In the genomic region with DNA sequence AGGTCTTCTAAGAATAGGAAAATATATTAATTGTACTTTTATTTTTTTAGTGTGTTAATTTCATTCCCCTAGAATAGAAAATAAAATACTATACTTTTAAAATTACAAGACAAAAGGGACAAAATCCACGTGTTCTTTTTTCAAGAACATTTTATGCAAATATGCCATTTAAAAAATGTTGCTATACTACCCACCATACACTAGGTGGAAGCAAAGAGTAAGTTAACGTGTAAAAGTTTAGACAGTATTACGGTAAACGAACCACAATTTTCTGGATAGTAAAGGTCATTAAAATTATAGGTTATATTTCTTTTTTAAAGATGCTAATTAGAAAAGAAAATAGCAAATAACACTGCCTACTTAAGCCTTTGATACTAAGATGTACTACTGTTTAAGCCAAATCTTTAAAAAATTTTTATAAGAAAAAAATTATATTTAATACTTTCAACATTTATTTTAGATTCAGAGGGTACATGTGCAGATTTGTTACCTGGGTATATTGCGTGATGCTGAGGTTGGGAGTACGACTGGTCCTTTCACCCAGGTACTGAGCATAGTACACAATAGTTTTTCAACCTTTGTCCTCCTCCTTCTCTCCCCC, we compare ENCODE assay signal across 8 cellular contexts.
DNase-seq lines count a peak whose midpoint lies in the region; ATAC-seq and TF ChIP-seq lines count a peak whose summit lies in the region.

No MANE protein-coding gene starts in this region.

- no peak overlapping the region for H3K4me3 Mint-ChIP-seq in nephron

- H3K27ac Mint-ChIP-seq in nephron = no peak overlapping the region

- DNase-seq in BE2C (no peak), NCI-H526 treated with DMSO at 0.1 percent for 48 hours (lab: John Stamatoyannopoulos, UW) (peak; percentile 15), dermis blood vessel endothelial cell (peak; percentile 57), lower leg skin (ENCODE audit: low spot score in 2 of 2) (no peak), UCSD-AML1 (lab: John Stamatoyannopoulos, UW; ENCODE audit: unreplicated experiment) (no peak)

- H3K4me1 Mint-ChIP-seq in nephron = peaks cover 9% of the 10 kb centered on the region

- TF ChIP-seq CTCF in BE2C (IDR thresholded peaks at IDR 0.05; ENCODE audit: low read depth, low read length) = peak; percentile 46
- TF ChIP-seq CTCF in nephron (IDR thresholded peaks at IDR 0.05; ENCODE audit: unreplicated experiment in 3 of 3) = peak; percentile 54 to 72 (median 68)
- no peak for TF ChIP-seq CTCF in lower leg skin (IDR thresholded peaks at IDR 0.05)

- H3K36me3 ChIP-seq in BE2C = no peaks in the 10 kb centered on the region

- H3K9me3 ChIP-seq in BE2C = no peaks in the 10 kb centered on the region

- ATAC-seq in GM18861 (IDR thresholded peaks at IDR 0.05; ENCODE audit: unreplicated experiment) (peak; percentile 70), HG03066 (IDR thresholded peaks at IDR 0.05; ENCODE audit: low read depth, unreplicated experiment) (peak; percentile 71)

- no peaks in the 10 kb centered on the region for H3K9me3 Mint-ChIP-seq in nephron

- H3K4me3 ChIP-seq in BE2C (ENCODE audit: low read depth, low read length) = no peak overlapping the region
- no peak overlapping the region for H3K4me3 ChIP-seq in lower leg skin (ENCODE audit: low read depth, poor library complexity, severe bottlenecking)

- H3K36me3 Mint-ChIP-seq in nephron (ENCODE audit: low read depth) = no peaks in the 10 kb centered on the region

- H3K27me3 ChIP-seq in BE2C = no peaks in the 10 kb centered on the region

- H3K4me1 ChIP-seq in BE2C = peaks cover 4% of the 10 kb centered on the region

- intact Hi-C loops in lower leg skin (cut with DNase I; ENCODE audit: low total_unique reads) = no loop called here

- 17 to 18% methylated on average over 6 of the region's 6 CpGs for WGBS in lower leg skin, 2 donors

- H3K27me3 Mint-ChIP-seq in nephron (ENCODE audit: low read depth) = peaks cover 4% of the 10 kb centered on the region

- TF ChIP-seq POLR2A in lower leg skin (IDR thresholded peaks at IDR 0.05) = no peak

Comparison
In these comparisons a context has a peak if more than half of its experiments do, and no peak if none do; other contexts are left out.
1. DNase-seq: peak in NCI-H526 treated with DMSO at 0.1 percent for 48 hours (single experiment) and dermis blood vessel endothelial cell (single experiment); none in BE2C (single experiment), lower leg skin (0 of 2) and UCSD-AML1 (single experiment).
2. CTCF ChIP-seq: peak in BE2C (single experiment) and nephron (3 of 3); none in lower leg skin (0 of 3).